7 cellular contexts compared by ENCODE assay signal in the genomic region with DNA sequence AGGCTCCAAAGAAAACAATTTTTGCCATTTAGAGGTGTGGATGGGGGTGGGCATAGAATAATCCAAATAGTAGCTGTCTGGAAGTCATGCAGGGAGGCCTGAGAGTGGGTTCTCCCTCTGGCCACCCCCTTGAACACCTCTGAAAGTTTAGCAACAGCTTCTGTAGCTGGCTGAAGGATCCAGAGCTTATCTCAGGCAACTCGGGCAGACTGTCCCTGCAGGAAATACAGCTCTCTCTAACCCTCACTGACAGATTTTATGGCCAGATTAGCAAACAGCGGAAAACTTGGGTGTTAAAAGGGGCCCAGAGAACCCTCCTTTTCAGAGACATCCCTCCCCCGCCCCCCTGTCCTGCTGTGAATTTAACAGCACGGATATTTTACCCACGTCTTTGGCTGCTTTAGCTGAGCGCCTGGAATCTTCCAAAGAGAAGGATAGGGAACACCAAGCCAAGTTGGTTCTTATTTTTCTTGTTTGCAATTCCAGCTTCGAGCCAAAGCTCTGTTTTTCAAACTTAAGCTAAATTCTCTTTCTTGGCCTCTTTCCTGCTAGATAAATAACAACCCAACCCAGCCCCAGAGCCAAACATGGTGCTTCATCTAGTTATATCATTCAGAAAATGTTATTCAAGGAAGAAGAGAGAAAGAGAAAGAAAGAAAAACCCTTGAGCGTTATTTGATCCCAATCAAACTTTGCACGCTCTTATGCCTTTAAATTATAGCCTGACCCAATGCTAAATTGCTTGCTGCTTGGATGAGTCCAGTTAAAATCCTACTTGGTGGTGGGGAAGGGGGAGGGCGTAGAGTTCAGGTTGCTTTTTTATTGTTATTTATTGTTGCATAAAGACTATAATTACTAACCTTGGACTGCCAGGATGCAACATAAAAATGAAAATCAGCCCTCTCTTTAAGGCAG. TPM values are rescaled to one million over a fixed set of nuclear protein-coding genes. Genes with fewer than 3 reads are reported as not detected.
A peak's percentile ranks its signal among the peaks of the same experiment; 100 is the strongest.
DNase-seq lines count a peak whose midpoint lies in the region; ATAC-seq, FAIRE-seq and TF ChIP-seq lines count a peak whose summit lies in the region.

No MANE protein-coding gene starts in this region.

- TF ChIP-seq CTCF in left ventricle myocardium inferior (IDR thresholded peaks at IDR 0.05; ENCODE audit: borderline replicate concordance) (no peak), spleen (IDR thresholded peaks at IDR 0.05 in 8 of 11, conservative IDR thresholded peaks at IDR 0.05 in 3 of 11) (no peak), foreskin keratinocyte (conservative IDR thresholded peaks at IDR 0.05) (no peak)

- H3K36me3 ChIP-seq in KOPT-K1 (ENCODE audit: insufficient read depth, low read length), result peaks cover 18% of the 10 kb centered on the region
- no peaks in the 10 kb centered on the region for H3K36me3 ChIP-seq in left ventricle myocardium inferior
- H3K36me3 ChIP-seq in spleen, result peaks cover 0 to 16% (median 0%) of the 10 kb centered on the region in 6 donors

- WGBS in spleen, 5 donors, result 43 to 64% (median 51%) methylated on average over 10 of the region's 10 CpGs

- FAIRE-seq in TTC549 (lab: Jason Lieb, UNC), result peak; percentile 97

- intact Hi-C loops in left ventricle myocardium inferior (cut with micrococcal nuclease), result no loop called here
- intact Hi-C loops in spleen (cut with DNase I; ENCODE audit: low total_unique reads), result no loop called here

- no peak for DNase-seq in left ventricle myocardium inferior
- no peak for DNase-seq in spleen
- DNase-seq in foreskin keratinocyte, result no peak
- DNase-seq in stimulated activated CD8-positive, alpha-beta memory T cell treated with anti-CD3 and anti-CD28 coated beads, Interleukin-4, amount 100 ng/mL, for 48 hours, result no peak

- H3K4me1 ChIP-seq in left ventricle myocardium inferior (peaks cover 33% of the 10 kb centered on the region), spleen (peaks cover 2 to 79% (median 34%) of the 10 kb centered on the region in 6 donors), foreskin keratinocyte (peaks cover 6% of the 10 kb centered on the region)

- H3K27me3 ChIP-seq in left ventricle myocardium inferior (ENCODE audit: low read depth) (peaks cover 100% of the 10 kb centered on the region), spleen (replicated peaks in 1 of 7) (peaks cover 0 to 63% (median 25%) of the 10 kb centered on the region in 7 donors), foreskin keratinocyte (peaks cover 100% of the 10 kb centered on the region)

- H3K4me3 ChIP-seq in left ventricle myocardium inferior, result peak overlapping the region; percentile 35
- H3K4me3 ChIP-seq in spleen, result peak overlapping the region in 3 of 8 donors; percentile 7 to 36 (median 13)

- no peak for TF ChIP-seq POLR2A in spleen (IDR thresholded peaks at IDR 0.05)

- H3K27ac ChIP-seq in KOPT-K1 (ENCODE audit: low read depth, low read length, poor library complexity, severe bottlenecking) (peak overlapping the region; percentile 58), left ventricle myocardium inferior (replicated peaks) (peak overlapping the region; percentile 90), spleen (peak overlapping the region in 7 of 8 donors; percentile 55 to 94 (median 88)), foreskin keratinocyte (no peak overlapping the region)

- ATAC-seq in foreskin keratinocyte (no peak), HG02981 (IDR thresholded peaks at IDR 0.05; ENCODE audit: unreplicated experiment) (no peak)

- H3K9me3 ChIP-seq in KOPT-K1 (ENCODE audit: insufficient read depth, low read length, poor library complexity, severe bottlenecking), result no peaks in the 10 kb centered on the region
- no peaks in the 10 kb centered on the region for H3K9me3 ChIP-seq in left ventricle myocardium inferior (replicated peaks)
- H3K9me3 ChIP-seq in spleen, result no peaks in the 10 kb centered on the region

RNA-seq across cellular contexts. Expression of a gene that starts 2.3 kb away (rescaled TPM):
- total RNA-seq in left ventricle myocardium inferior (1.9 TPM), spleen (10 to 100 TPM in 4 of 7 donors, 1 to 10 TPM in 3; 5.9 to 21.9 (median 10.2) TPM), foreskin keratinocyte (0.41 and 0.74 TPM in 2 replicates)
- polyA plus RNA-seq in spleen (1 to 10 TPM; 7.2 to 8.2 (median 8.0) TPM), foreskin keratinocyte (1.2 and 1.3 TPM in 2 replicates)

RNA-seq across cellular contexts. Expression of a gene that starts 16.4 kb away (rescaled TPM):
- total RNA-seq in left ventricle myocardium inferior (not detected), spleen (not detected), foreskin keratinocyte (not detected in 2 replicates)
- polyA plus RNA-seq in spleen (under 1 TPM in 1 of 3 donors, not detected in 2; 0.06 TPM), foreskin keratinocyte (not detected in 2 replicates)

RNA-seq across cellular contexts. Expression of a gene that starts 31.0 kb away (rescaled TPM):
- 0.25 TPM for total RNA-seq in left ventricle myocardium inferior
- total RNA-seq in spleen, result 1 to 10 TPM; 1.9 to 6.4 (median 3.6) TPM
- polyA plus RNA-seq in spleen, result 1 to 10 TPM; 2.3 to 2.7 (median 2.4) TPM
- 0.03 and 0.04 TPM in 2 replicates for total RNA-seq in foreskin keratinocyte
- polyA plus RNA-seq in foreskin keratinocyte, result 0.03 and 0.04 TPM in 2 replicates

RNA-seq across cellular contexts. Expression of a gene that starts 42.9 kb away (rescaled TPM):
- 0.91 TPM for total RNA-seq in left ventricle myocardium inferior
- total RNA-seq in spleen, result 10 to 100 TPM in 4 of 7 donors, 1 to 10 TPM in 3; 6.8 to 23.1 (median 10.4) TPM
- polyA plus RNA-seq in spleen, result 1 to 10 TPM; 3.6 to 7.8 (median 6.5) TPM
- total RNA-seq in foreskin keratinocyte, result 0.04 and 0.48 TPM in 2 replicates
- polyA plus RNA-seq in foreskin keratinocyte, result 0.02 and 0.09 TPM in 2 replicates

RNA-seq across cellular contexts. Expression of a gene that starts 46.4 kb away (rescaled TPM):
- total RNA-seq in left ventricle myocardium inferior, result not detected
- 1 to 10 TPM in 3 of 7 donors, under 1 TPM in 4; 0.43 to 2.6 (median 0.67) TPM for total RNA-seq in spleen
- polyA plus RNA-seq in spleen, result 1 to 10 TPM in 2 of 3 donors, under 1 TPM in 1; 0.91 to 1.5 (median 1.3) TPM
- total RNA-seq in foreskin keratinocyte, result not detected in 2 replicates
- polyA plus RNA-seq in foreskin keratinocyte, result not detected in 2 replicates
